In genomic region chr11:93718057-93718563, GRCh38 we compare ENCODE assay signal across 1 cellular context.
A peak's percentile ranks its signal among the peaks of the same experiment; 100 is the strongest.
TF ChIP-seq lines count a peak whose summit lies in the region.

No MANE protein-coding gene starts in this region.

TF ChIP-seq in GM12878, 131 proteins besides CTCF, POLR2A, EP300 and RAD21 (continues in another document):
- TF ChIP-seq SUZ12 (IDR thresholded peaks at IDR 0.05; ENCODE audit: unreplicated experiment) (no peak), EZH2 (IDR thresholded peaks at IDR 0.05; ENCODE audit: borderline replicate concordance, control insufficient read depth, low read depth, low read length) (no peak), BHLHE40 (IDR thresholded peaks at IDR 0.05; ENCODE audit: borderline replicate concordance in 1 of 2, low read depth in 2 of 2, low read length in 1 of 2) (peak in 1 of 2 experiments; percentile 46; a peak in 1 of 4 replicates), DPF2 (IDR thresholded peaks at IDR 0.05) (peak; percentile 96), CREM (IDR thresholded peaks at IDR 0.05; ENCODE audit: low read depth) (peak; percentile 81), JUND (IDR thresholded peaks at IDR 0.05; ENCODE audit: low read depth, low read length) (no peak), ATF7 (IDR thresholded peaks at IDR 0.05; ENCODE audit: low read depth) (peak; percentile 95), NFXL1 (IDR thresholded peaks at IDR 0.05; ENCODE audit: borderline replicate concordance) (no peak), SKIL (IDR thresholded peaks at IDR 0.05; ENCODE audit: low read depth, poor library complexity, severe bottlenecking) (peak; percentile 68), KDM1A (IDR thresholded peaks at IDR 0.05; ENCODE audit: borderline replicate concordance) (no peak), CUX1 (IDR thresholded peaks at IDR 0.05; ENCODE audit: insufficient replicate concordance, low read depth, low read length) (no peak), MXI1 (IDR thresholded peaks at IDR 0.05; ENCODE audit: low read depth, low read length) (no peak), HDGF (IDR thresholded peaks at IDR 0.05) (no peak), SMAD1 (IDR thresholded peaks at IDR 0.05; ENCODE audit: low read depth, partially characterized antibody) (no peak), HCFC1 (IDR thresholded peaks at IDR 0.05; ENCODE audit: low read length) (no peak), ESRRA (IDR thresholded peaks at IDR 0.05; ENCODE audit: low read length) (no peak), SP1 (IDR thresholded peaks at IDR 0.05; ENCODE audit: low read depth, low read length) (peak; percentile 13), POLR2AphosphoS5 (IDR thresholded peaks at IDR 0.05; ENCODE audit: low read length) (no peak), CEBPB (IDR thresholded peaks at IDR 0.05; ENCODE audit: borderline replicate concordance in 1 of 2, low read depth in 2 of 2, low read length in 2 of 2) (no peak), TBL1XR1 (IDR thresholded peaks at IDR 0.05; ENCODE audit: low read depth, low read length) (no peak), HDAC2 (IDR thresholded peaks at IDR 0.05) (no peak), E2F8 (IDR thresholded peaks at IDR 0.05; ENCODE audit: low read depth, partially characterized antibody) (peak; percentile 25), STAT1 (conservative IDR thresholded peaks at IDR 0.05) (no peak), YBX1 (IDR thresholded peaks at IDR 0.05) (no peak), SUPT20H (IDR thresholded peaks at IDR 0.05; ENCODE audit: borderline replicate concordance, control insufficient read depth, low read depth, low read length) (no peak), ZBED1 (IDR thresholded peaks at IDR 0.05; ENCODE audit: borderline replicate concordance) (no peak), SPI1 (IDR thresholded peaks at IDR 0.05; ENCODE audit: borderline replicate concordance, insufficient read depth, low read depth, low read length) (peak; percentile 97), CBFB (IDR thresholded peaks at IDR 0.05; ENCODE audit: low read depth) (no peak), FOXM1 (IDR thresholded peaks at IDR 0.05; ENCODE audit: low read depth, low read length) (no peak), GATAD2B (conservative IDR thresholded peaks at IDR 0.05; ENCODE audit: low read depth) (0 out of 2 replicates have a peak, but pooled peaks have one; percentile 47), MYB (IDR thresholded peaks at IDR 0.05; ENCODE audit: borderline replicate concordance, low read depth, low read length) (no peak), SIN3A (IDR thresholded peaks at IDR 0.05; ENCODE audit: low read depth, low read length) (no peak), NKRF (conservative IDR thresholded peaks at IDR 0.05) (no peak), TARDBP (IDR thresholded peaks at IDR 0.05; ENCODE audit: borderline replicate concordance) (no peak), ZNF622 (IDR thresholded peaks at IDR 0.05) (no peak), SIX5 (IDR thresholded peaks at IDR 0.05; ENCODE audit: low read depth, low read length, severe bottlenecking) (no peak), IKZF1 (conservative IDR thresholded peaks at IDR 0.05) (peak; percentile 97), PAX8 (IDR thresholded peaks at IDR 0.05) (no peak), PAX5 (IDR thresholded peaks at IDR 0.05; ENCODE audit: borderline replicate concordance, low read depth, low read length) (0 out of 2 replicates have a peak, but pooled peaks have one; percentile 58), STAT3 (IDR thresholded peaks at IDR 0.05; ENCODE audit: low read depth, low read length) (0 out of 2 replicates have a peak, but pooled peaks have one; percentile 41), ELK1 (IDR thresholded peaks at IDR 0.05; ENCODE audit: low read depth, low read length) (no peak), MYC (IDR thresholded peaks at IDR 0.05; ENCODE audit: insufficient read depth, insufficient read length, insufficient replicate concordance, low read length, severe bottlenecking) (no peak), POU2F2 (IDR thresholded peaks at IDR 0.05; ENCODE audit: borderline replicate concordance, low read depth, low read length) (peak; percentile 31; the same call in 1 of the 3 replicates), TCF12 (IDR thresholded peaks at IDR 0.05; ENCODE audit: low read depth, low read length) (no peak), TCF7 (IDR thresholded peaks at IDR 0.05; ENCODE audit: borderline replicate concordance) (no peak), ZSCAN29 (IDR thresholded peaks at IDR 0.05) (no peak), KLF5 (IDR thresholded peaks at IDR 0.05; ENCODE audit: partially characterized antibody) (peak; percentile 51), HDAC6 (IDR thresholded peaks at IDR 0.05; ENCODE audit: unreplicated experiment) (no peak)
- TF ChIP-seq, protein P1, sequence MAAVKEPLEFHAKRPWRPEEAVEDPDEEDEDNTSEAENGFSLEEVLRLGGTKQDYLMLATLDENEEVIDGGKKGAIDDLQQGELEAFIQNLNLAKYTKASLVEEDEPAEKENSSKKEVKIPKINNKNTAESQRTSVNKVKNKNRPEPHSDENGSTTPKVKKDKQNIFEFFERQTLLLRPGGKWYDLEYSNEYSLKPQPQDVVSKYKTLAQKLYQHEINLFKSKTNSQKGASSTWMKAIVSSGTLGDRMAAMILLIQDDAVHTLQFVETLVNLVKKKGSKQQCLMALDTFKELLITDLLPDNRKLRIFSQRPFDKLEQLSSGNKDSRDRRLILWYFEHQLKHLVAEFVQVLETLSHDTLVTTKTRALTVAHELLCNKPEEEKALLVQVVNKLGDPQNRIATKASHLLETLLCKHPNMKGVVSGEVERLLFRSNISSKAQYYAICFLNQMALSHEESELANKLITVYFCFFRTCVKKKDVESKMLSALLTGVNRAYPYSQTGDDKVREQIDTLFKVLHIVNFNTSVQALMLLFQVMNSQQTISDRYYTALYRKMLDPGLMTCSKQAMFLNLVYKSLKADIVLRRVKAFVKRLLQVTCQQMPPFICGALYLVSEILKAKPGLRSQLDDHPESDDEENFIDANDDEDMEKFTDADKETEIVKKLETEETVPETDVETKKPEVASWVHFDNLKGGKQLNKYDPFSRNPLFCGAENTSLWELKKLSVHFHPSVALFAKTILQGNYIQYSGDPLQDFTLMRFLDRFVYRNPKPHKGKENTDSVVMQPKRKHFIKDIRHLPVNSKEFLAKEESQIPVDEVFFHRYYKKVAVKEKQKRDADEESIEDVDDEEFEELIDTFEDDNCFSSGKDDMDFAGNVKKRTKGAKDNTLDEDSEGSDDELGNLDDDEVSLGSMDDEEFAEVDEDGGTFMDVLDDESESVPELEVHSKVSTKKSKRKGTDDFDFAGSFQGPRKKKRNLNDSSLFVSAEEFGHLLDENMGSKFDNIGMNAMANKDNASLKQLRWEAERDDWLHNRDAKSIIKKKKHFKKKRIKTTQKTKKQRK (IDR thresholded peaks at IDR 0.05; ENCODE audit: low read depth, low read length), result no peak
- TF ChIP-seq, protein P2, sequence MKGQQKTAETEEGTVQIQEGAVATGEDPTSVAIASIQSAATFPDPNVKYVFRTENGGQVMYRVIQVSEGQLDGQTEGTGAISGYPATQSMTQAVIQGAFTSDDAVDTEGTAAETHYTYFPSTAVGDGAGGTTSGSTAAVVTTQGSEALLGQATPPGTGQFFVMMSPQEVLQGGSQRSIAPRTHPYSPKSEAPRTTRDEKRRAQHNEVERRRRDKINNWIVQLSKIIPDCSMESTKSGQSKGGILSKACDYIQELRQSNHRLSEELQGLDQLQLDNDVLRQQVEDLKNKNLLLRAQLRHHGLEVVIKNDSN (IDR thresholded peaks at IDR 0.05; ENCODE audit: borderline replicate concordance, extremely low read length, insufficient read depth, low read depth, low read length), result no peak
